17 cellular contexts compared by ENCODE assay signal in genomic region chr1:54558434-54559030, GRCh38. TPM values are rescaled to one million over a fixed set of nuclear protein-coding genes. Genes with fewer than 3 reads are reported as not detected.
A peak's percentile ranks its signal among the peaks of the same experiment; 100 is the strongest.
DNase-seq lines count a peak whose midpoint lies in the region; ATAC-seq and TF ChIP-seq lines count a peak whose summit lies in the region.
"Had no signal": no experiment of that assay in that cellular context is flagged by ENCODE, and none has a peak within 500 bp of the region (broad histone marks: within the 10 kb centered on the region; RNA-seq: fewer than 3 reads in every experiment).

No MANE protein-coding gene starts in this region.

- peak; percentile 29 for DNase-seq in activated CD8-positive, alpha-beta memory T cell treated with anti-CD3 and anti-CD28 coated beads, Interleukin-2, amount 50 U/mL, for 48 hours
- DNase-seq in activated CD8-positive, alpha-beta memory T cell treated with anti-CD3 and anti-CD28 coated beads for 24 hours: no peak
- DNase-seq in Right ventricle myocardium superior: peak; percentile 45
- no peak for DNase-seq in stimulated activated CD8-positive, alpha-beta memory T cell treated with anti-CD3 and anti-CD28 coated beads, Interleukin-4, amount 100 ng/mL, for 48 hours
- DNase-seq in DMS79 treated with DMSO at 0.1 percent for 48 hours (lab: John Stamatoyannopoulos, UW): no peak
- DNase-seq: activated CD8-positive, alpha-beta T cell treated with anti-CD3 and anti-CD28 coated beads, Interleukin-2, amount 10 ng/mL, durations not matched to agents 7 days and 5 days; NCI-H1930; SHP77 treated with DMSO at 0.1 percent for 48 hours; T-helper 2 cell had no signal

- H3K9me3 Mint-ChIP-seq in nephron: peaks cover 16% of the 10 kb centered on the region

- H3K4me1 Mint-ChIP-seq in nephron: peaks cover 20% of the 10 kb centered on the region
- H3K4me1 Mint-ChIP-seq: WTC11 had no signal

- no peaks in the 10 kb centered on the region for H3K27me3 Mint-ChIP-seq in nephron (ENCODE audit: low read depth)

- intact Hi-C loops in Right ventricle myocardium superior (cut with DNase I): no loop called here

- peak overlapping the region in 2 of 3 experiments; percentile 23 to 24 for H3K27ac Mint-ChIP-seq in nephron
- H3K27ac Mint-ChIP-seq: activated CD8-positive, alpha-beta T cell treated with anti-CD3 and anti-CD28 coated beads, Interleukin-2, amount 10 ng/mL, durations not matched to agents 7 days and 5 days; activated T-helper 1 cell treated with anti-CD3 and anti-CD28 coated beads, Interleukin-12 subunit alpha, Interleukin-12 subunit beta, Interleukin-2, Interleukin-4 antibody, amounts not matched to agents 30 ng/mL and 10 ng/mL and 1 ng/mL, durations not matched to agents 14 hours and 24 hours and 36 hours; CD14-positive monocyte; WTC11 had no signal

- TF ChIP-seq CTCF in nephron (IDR thresholded peaks at IDR 0.05; ENCODE audit: unreplicated experiment in 3 of 3): no peak

- H3K4me3 Mint-ChIP-seq in nephron: no peak overlapping the region
- H3K4me3 Mint-ChIP-seq: activated CD8-positive, alpha-beta T cell treated with anti-CD3 and anti-CD28 coated beads, Interleukin-2, amount 10 ng/mL, durations not matched to agents 7 days and 5 days; activated T-helper 1 cell treated with anti-CD3 and anti-CD28 coated beads, Interleukin-12 subunit alpha, Interleukin-12 subunit beta, Interleukin-2, Interleukin-4 antibody, amounts not matched to agents 30 ng/mL and 10 ng/mL and 1 ng/mL, durations not matched to agents 14 hours and 24 hours and 36 hours; CD14-positive monocyte; naive thymus-derived CD8-positive, alpha-beta T cell; WTC11 had no signal

- H3K36me3 Mint-ChIP-seq in nephron (ENCODE audit: low read depth): peaks cover 8% of the 10 kb centered on the region

- peak; percentile 34 for ATAC-seq in Right ventricle myocardium superior (ENCODE audit: poor library complexity)
- no peak for ATAC-seq in HG03097 (IDR thresholded peaks at IDR 0.05; ENCODE audit: low FRiP score, unreplicated experiment)
- no peak for ATAC-seq in HG02884 (IDR thresholded peaks at IDR 0.05; ENCODE audit: unreplicated experiment)
- ATAC-seq: A549; activated CD8-positive, alpha-beta T cell treated with anti-CD3 and anti-CD28 coated beads, Interleukin-2, amount 10 ng/mL, durations not matched to agents 7 days and 5 days; naive thymus-derived CD8-positive, alpha-beta T cell; WTC11 had no signal

RNA-seq across cellular contexts. Expression of gene ACOT11, which starts 10.5 kb away (rescaled TPM):
- 38.5 TPM for total RNA-seq in Right ventricle myocardium superior

Comparison
In these comparisons a context has a peak if more than half of its experiments do, and no peak if none do; other contexts are left out.
1. DNase-seq: peak in activated CD8-positive, alpha-beta memory T cell treated with anti-CD3 and anti-CD28 coated beads, Interleukin-2, amount 50 U/mL, for 48 hours (single experiment) and Right ventricle myocardium superior (single experiment); none in activated CD8-positive, alpha-beta memory T cell treated with anti-CD3 and anti-CD28 coated beads for 24 hours (single experiment), stimulated activated CD8-positive, alpha-beta memory T cell treated with anti-CD3 and anti-CD28 coated beads, Interleukin-4, amount 100 ng/mL, for 48 hours (single experiment) and DMS79 treated with DMSO at 0.1 percent for 48 hours (single experiment).